Comparison of ENCODE assay signal across 1 cellular context in genomic region chr7:1459930-1460756, GRCh38.
TF ChIP-seq lines count a peak whose summit lies in the region.

No MANE protein-coding gene starts in this region.

TF ChIP-seq in HEK293, 187 proteins besides CTCF, POLR2A, EP300 and RAD21 (continued from another document):
- TF ChIP-seq ZBTB6 (tag by site-specific recombination; IDR thresholded peaks at IDR 0.05) = no peak
- peak; percentile 82 for TF ChIP-seq GLIS1 (tag by site-specific recombination; IDR thresholded peaks at IDR 0.05)
- no peak for TF ChIP-seq WT1 (tag by site-specific recombination; IDR thresholded peaks at IDR 0.05)
- TF ChIP-seq ZNF302 (tag by site-specific recombination; IDR thresholded peaks at IDR 0.05; ENCODE audit: low read depth) = no peak
- TF ChIP-seq ZNF404 (tag by site-specific recombination; IDR thresholded peaks at IDR 0.05) = no peak
- TF ChIP-seq ZNF830 (tag by site-specific recombination; IDR thresholded peaks at IDR 0.05; ENCODE audit: low read depth) = no peak
- TF ChIP-seq ZNF394 (tag by site-specific recombination; IDR thresholded peaks at IDR 0.05; ENCODE audit: borderline replicate concordance) = no peak
- no peak for TF ChIP-seq ZNF48 (tag by site-specific recombination; IDR thresholded peaks at IDR 0.05)
- TF ChIP-seq ZSCAN18 (tag by site-specific recombination; IDR thresholded peaks at IDR 0.05) = no peak
- TF ChIP-seq GLIS2 (tag by site-specific recombination; IDR thresholded peaks at IDR 0.05) = peak; percentile 92
- TF ChIP-seq ZFP37 (tag by site-specific recombination; IDR thresholded peaks at IDR 0.05) = no peak
- no peak for TF ChIP-seq KLF10 (tag by site-specific recombination; IDR thresholded peaks at IDR 0.05)
- no peak for TF ChIP-seq YY1 (tag by site-specific recombination; IDR thresholded peaks at IDR 0.05)
- TF ChIP-seq ZNF239 (tag by site-specific recombination; IDR thresholded peaks at IDR 0.05) = no peak
- TF ChIP-seq ZNF548 (tag by site-specific recombination; IDR thresholded peaks at IDR 0.05) = no peak
- no peak for TF ChIP-seq FEZF1 (tag by site-specific recombination; IDR thresholded peaks at IDR 0.05)
- TF ChIP-seq ZNF223 (tag by site-specific recombination; IDR thresholded peaks at IDR 0.05) = no peak
- no peak for TF ChIP-seq HOXD13 (CRISPR knock-in tag; IDR thresholded peaks at IDR 0.05; ENCODE audit: borderline replicate concordance)
